Comparison of ENCODE assay signal across 7 cellular contexts in genomic region chr10:60163786-60164185, GRCh38.
"Had no signal": no experiment of that assay in that cellular context is flagged by ENCODE, and none has a peak within 500 bp of the region (broad histone marks: within the 10 kb centered on the region; RNA-seq: fewer than 3 reads in every experiment).

No MANE protein-coding gene starts in this region.

- H3K4me3 ChIP-seq: GM23338 had no signal

- H3K27ac ChIP-seq: HL-60 had no signal

- DNase-seq: H9, HCEC 1CT, KBM-7 had no signal

- ATAC-seq: GM23338, HepG2 had no signal

- H3K27ac Mint-ChIP-seq: GM23338, H9 had no signal

- H3K4me3 Mint-ChIP-seq: GM23338, H9 had no signal

- H3K4me2 ChIP-seq: GM23338 had no signal

- H3K9me3 Mint-ChIP-seq: GM23338, H9 had no signal

- H3K4me1 Mint-ChIP-seq: IgD-negative memory B cell had no signal

- H3K27me3 Mint-ChIP-seq: IgD-negative memory B cell had no signal

- H2AFZ ChIP-seq: GM23338 had no signal
